In genomic region chr19:12833418-12833746, GRCh38 we compare ENCODE assay signal across 8 cellular contexts. TPM values are rescaled to one million over a fixed set of nuclear protein-coding genes. Genes with fewer than 3 reads are reported as not detected.
DNase-seq lines count a peak whose midpoint lies in the region; ATAC-seq and TF ChIP-seq lines count a peak whose summit lies in the region.
"Had no signal": no experiment of that assay in that cellular context is flagged by ENCODE, and none has a peak within 500 bp of the region (broad histone marks: within the 10 kb centered on the region; RNA-seq: fewer than 3 reads in every experiment).

No MANE protein-coding gene starts in this region.

- H3K36me3 Mint-ChIP-seq in Calu3 (ENCODE audit: insufficient read depth, unreplicated experiment) (peaks cover 12% of the 10 kb centered on the region), naive B cell (peaks cover 0 to 19% of the 10 kb centered on the region in 2 donors)

- H3K27me3 ChIP-seq in BJ (ENCODE audit: control insufficient read depth, insufficient read depth, low read length), result peaks cover 42% of the 10 kb centered on the region

- peak overlapping the region; percentile 55 for H3K4me3 Mint-ChIP-seq in Calu3 (ENCODE audit: low read depth, unreplicated experiment)
- H3K4me3 Mint-ChIP-seq in naive B cell, result peak overlapping the region; percentile 14 to 76 (median 70)

- BruUV-seq in Calu3 (replicated peaks; lab: Mats Ljungman, UMichigan), result no TSS peak

- H3K27ac Mint-ChIP-seq in Calu3 (ENCODE audit: unreplicated experiment), result no peak overlapping the region
- H3K27ac Mint-ChIP-seq in naive B cell, result peak overlapping the region in 2 of 6 donors; percentile 9 to 49

- intact Hi-C loops in Calu3 (cut with micrococcal nuclease; ENCODE audit: unreplicated experiment), result no loop called here

- H3K36me3 ChIP-seq in BJ (ENCODE audit: control insufficient read depth, insufficient read depth, low read length), result no peaks in the 10 kb centered on the region

- CTCF ChIA-PET in BJ (lab: Yijun Ruan, JAX), result interaction anchor here (2.4 kb wide), 1 partner anchor 68 kb away, joined by 10 read pairs; no protein-coding TSS in a partner anchor
- CTCF ChIA-PET in Calu3 (lab: Charles Lee), result no interaction called here

- POLR2A ChIA-PET in BJ (lab: Charles Lee), result no interaction called here

- no peak for ATAC-seq in naive B cell (ENCODE audit: low read depth in 2 of 2)
- no peak for ATAC-seq in GM21786 (IDR thresholded peaks at IDR 0.05; ENCODE audit: unreplicated experiment)

- H3K4me1 Mint-ChIP-seq in Calu3 (ENCODE audit: low read depth, unreplicated experiment) (peaks cover 9% of the 10 kb centered on the region), naive B cell (peaks cover 19 to 49% (median 34%) of the 10 kb centered on the region in 3 donors)

- peaks cover 79% of the 10 kb centered on the region for H3K27me3 Mint-ChIP-seq in Calu3 (ENCODE audit: unreplicated experiment)
- H3K27me3 Mint-ChIP-seq in naive B cell, result peaks cover 65 to 93% (median 70%) of the 10 kb centered on the region in 3 donors

- TF ChIP-seq CTCF in BJ (IDR thresholded peaks at IDR 0.05; ENCODE audit: insufficient read depth, low read depth, low read length), result no peak
- TF ChIP-seq CTCF in Calu3 (IDR thresholded peaks at IDR 0.05; ENCODE audit: unreplicated experiment), result no peak
- no peak for TF ChIP-seq CTCF in VCaP (conservative IDR thresholded peaks at IDR 0.05)

- DNase-seq in BJ (ENCODE audit: low read depth), result no peak
- no peak for DNase-seq in Calu3
- no peak for DNase-seq in naive B cell
- DNase-seq in OCI-M1 (lab: John Stamatoyannopoulos, UW), result no peak
- no peak for DNase-seq in stimulated activated CD4-positive, alpha-beta T cell treated with anti-CD3 and anti-CD28 coated beads, Interleukin-4, amount 100 ng/mL, for 1 hour
- DNase-seq: amniotic stem cell had no signal

- peak overlapping the region; percentile 31; the same call in 1 of the 2 replicates for H3K27ac ChIP-seq in VCaP

- H3K4me3 ChIP-seq in BJ (ENCODE audit: low read depth, low read length), result 0 out of 2 replicates have a peak overlapping the region, but pooled peaks have one; percentile 6

- no peaks in the 10 kb centered on the region for H3K9me3 Mint-ChIP-seq in Calu3 (ENCODE audit: low read depth, unreplicated experiment)
- peaks cover 1 to 17% (median 6%) of the 10 kb centered on the region in 7 donors for H3K9me3 Mint-ChIP-seq in naive B cell

RNA-seq across cellular contexts. Expression of gene RTBDN, which starts 1.0 kb away (rescaled TPM):
- polyA plus RNA-seq in BJ (2011; rRNA removed), result 0.31 TPM in 1 of 2 replicates, not detected in the other
- polyA minus RNA-seq in BJ (2011; rRNA and poly(A)+ RNA removed), result not detected in 2 replicates
- total RNA-seq in Calu3 (2022), result not detected in 2 replicates
- polyA plus RNA-seq in naive B cell (ENCODE audit: low read depth in 6 of 6), result not detected

RNA-seq across cellular contexts. Expression of gene MAST1, which starts 4.9 kb away (rescaled TPM):
- polyA plus RNA-seq in BJ (2011; rRNA removed), result 0.25 TPM in 1 of 2 replicates, not detected in the other
- not detected in 2 replicates for polyA minus RNA-seq in BJ (2011; rRNA and poly(A)+ RNA removed)
- 1.3 and 2.6 TPM in 2 replicates for total RNA-seq in Calu3 (2022)
- polyA plus RNA-seq in naive B cell (ENCODE audit: low read depth in 6 of 6), result 1 to 10 TPM in 3 of 6 donors, under 1 TPM in 2, not detected in 1; 0.10 to 2.5 (median 1.0) TPM

RNA-seq across cellular contexts. Expression of gene RNASEH2A, which starts 27.0 kb away (rescaled TPM):
- 19.9 and 30.3 TPM in 2 replicates for polyA plus RNA-seq in BJ (2011; rRNA removed)
- polyA minus RNA-seq in BJ (2011; rRNA and poly(A)+ RNA removed), result 12.1 and 15.4 TPM in 2 replicates
- total RNA-seq in Calu3 (2022), result 30.6 and 41.6 TPM in 2 replicates
- polyA plus RNA-seq in naive B cell (ENCODE audit: low read depth in 6 of 6), result 10 to 100 TPM; 19.7 to 30.9 (median 25.1) TPM

RNA-seq across cellular contexts. Expression of gene THSD8, which starts 31.5 kb away (rescaled TPM):
- polyA plus RNA-seq in BJ (2011; rRNA removed), result 0.75 and 2.6 TPM in 2 replicates
- 4.6 and 5.3 TPM in 2 replicates for polyA minus RNA-seq in BJ (2011; rRNA and poly(A)+ RNA removed)
- 14.0 and 16.1 TPM in 2 replicates for total RNA-seq in Calu3 (2022)
- polyA plus RNA-seq in naive B cell (ENCODE audit: low read depth in 6 of 6), result 1 to 10 TPM in 5 of 6 donors, not detected in 1; 2.0 to 6.6 (median 5.2) TPM

RNA-seq across cellular contexts. Expression of gene PRDX2, which starts 31.8 kb away (rescaled TPM):
- 165 and 267 TPM in 2 replicates for polyA plus RNA-seq in BJ (2011; rRNA removed)
- polyA minus RNA-seq in BJ (2011; rRNA and poly(A)+ RNA removed), result 134 and 154 TPM in 2 replicates
- 121 and 135 TPM in 2 replicates for total RNA-seq in Calu3 (2022)
- 100 to 1,000 TPM in 5 of 6 donors, 10 to 100 TPM in 1; 96.8 to 203 (median 126) TPM for polyA plus RNA-seq in naive B cell (ENCODE audit: low read depth in 6 of 6)
